Comparison of ENCODE assay signal across 8 cellular contexts in the genomic region with DNA sequence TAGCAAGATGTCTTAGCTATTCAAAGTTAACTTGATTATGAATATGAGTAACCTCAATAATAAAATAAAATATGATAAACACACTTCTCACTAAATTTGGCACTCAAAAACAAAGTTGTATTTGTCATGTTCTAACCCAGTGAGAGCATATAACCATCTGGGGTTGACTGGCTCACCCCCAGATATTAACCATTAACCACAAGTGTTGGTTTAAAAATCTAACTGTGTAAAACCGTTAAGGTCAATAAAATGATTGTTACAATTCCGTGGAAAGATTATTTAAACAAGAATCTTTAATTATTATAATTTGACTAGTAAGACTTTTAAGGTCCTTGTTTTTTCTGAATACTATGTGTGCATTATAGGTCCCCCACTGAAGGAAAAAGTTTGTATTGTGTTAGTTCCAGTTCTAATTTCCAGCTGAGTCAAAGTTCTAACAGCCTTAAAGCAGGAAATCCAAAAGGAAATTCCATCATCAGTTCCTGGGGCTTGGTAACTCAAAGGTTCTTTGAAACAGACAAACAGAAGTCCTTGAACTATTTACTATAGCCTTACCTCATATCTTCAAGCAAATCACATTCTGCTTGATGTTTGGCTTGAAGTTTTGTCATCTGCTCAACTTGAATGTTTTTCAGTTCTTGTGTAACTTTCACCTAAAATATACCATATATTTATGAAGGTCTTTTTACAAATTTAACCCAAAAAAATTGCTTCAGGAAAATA. TPM values are rescaled to one million over a fixed set of nuclear protein-coding genes. Genes with fewer than 3 reads are reported as not detected.
DNase-seq lines count a peak whose midpoint lies in the region; ATAC-seq and TF ChIP-seq lines count a peak whose summit lies in the region.

No MANE protein-coding gene starts in this region.

- intact Hi-C loops in sciatic nerve (cut with DNase I), result no loop called here

- H3K27me3 Mint-ChIP-seq in naive thymus-derived CD8-positive, alpha-beta T cell, result peaks cover 0 to 3% (median 0%) of the 10 kb centered on the region in 5 donors
- peaks cover 11% of the 10 kb centered on the region for H3K27me3 Mint-ChIP-seq in endodermal cell (ENCODE audit: insufficient read depth)

- peaks cover 26 to 77% (median 48%) of the 10 kb centered on the region in 4 donors for H3K4me1 Mint-ChIP-seq in naive thymus-derived CD8-positive, alpha-beta T cell
- H3K4me1 Mint-ChIP-seq in endodermal cell, result peaks cover 23% of the 10 kb centered on the region

- peaks cover 0 to 39% (median 2%) of the 10 kb centered on the region in 3 donors for H3K36me3 Mint-ChIP-seq in naive thymus-derived CD8-positive, alpha-beta T cell
- peaks cover 11% of the 10 kb centered on the region for H3K36me3 Mint-ChIP-seq in endodermal cell (ENCODE audit: low read depth)

- H3K9me3 ChIP-seq in HUES64 (ENCODE audit: insufficient read depth, low read depth, low read length) (no peaks in the 10 kb centered on the region), endodermal cell (ENCODE audit: control insufficient read depth, low read length) (no peaks in the 10 kb centered on the region)

- peak overlapping the region; percentile 15 for H3K4me3 ChIP-seq in AG10803 (ENCODE audit: low read length)
- H3K4me3 ChIP-seq in HUES64 (ENCODE audit: low read length), result peak overlapping the region; percentile 87; the same call in 1 of the 2 replicates
- H3K4me3 ChIP-seq in endodermal cell (ENCODE audit: low read length), result no peak overlapping the region

- DNase-seq in AG10803 (ENCODE audit: low read depth) (peak; percentile 18), caudate nucleus (lab: John Stamatoyannopoulos, UW) (no peak), sciatic nerve (ENCODE audit: low spot score) (no peak), endodermal cell (no peak)
- DNase-seq in naive thymus-derived CD8-positive, alpha-beta T cell, result no peak

- TF ChIP-seq CTCF in AG10803 (conservative IDR thresholded peaks at IDR 0.05; ENCODE audit: low read length) (no peak), endodermal cell (conservative IDR thresholded peaks at IDR 0.05) (no peak)

- peaks cover 15% of the 10 kb centered on the region for H3K27me3 ChIP-seq in HUES64 (ENCODE audit: insufficient read depth, low read length)
- H3K27me3 ChIP-seq in endodermal cell (ENCODE audit: control insufficient read depth, insufficient read depth, low read length, poor library complexity, severe bottlenecking), result peaks cover 9% of the 10 kb centered on the region

- H3K27ac Mint-ChIP-seq in naive thymus-derived CD8-positive, alpha-beta T cell, result peak overlapping the region in 6 of 10 donors; percentile 8 to 99 (median 80)
- H3K27ac Mint-ChIP-seq in endodermal cell, result no peak overlapping the region

- peaks cover 0 to 3% (median 0%) of the 10 kb centered on the region in 9 donors for H3K9me3 Mint-ChIP-seq in naive thymus-derived CD8-positive, alpha-beta T cell
- H3K9me3 Mint-ChIP-seq in endodermal cell, result no peaks in the 10 kb centered on the region

- POLR2A ChIA-PET in naive thymus-derived CD8-positive, alpha-beta T cell (lab: Charles Lee), result interaction anchor here (0.6 kb wide), 1 partner anchor 222 kb away, joined by 3 read pairs; no protein-coding TSS in a partner anchor

- H3K4me3 Mint-ChIP-seq in naive thymus-derived CD8-positive, alpha-beta T cell, result peak overlapping the region in 6 of 10 donors; percentile 92 to 99 (median 96)
- no peak overlapping the region for H3K4me3 Mint-ChIP-seq in endodermal cell

- H3K36me3 ChIP-seq in HUES64 (ENCODE audit: insufficient read depth, low read length), result no peaks in the 10 kb centered on the region
- H3K36me3 ChIP-seq in endodermal cell (ENCODE audit: control insufficient read depth, insufficient read depth, low read length), result peaks cover 8% of the 10 kb centered on the region

- no peak for ATAC-seq in naive thymus-derived CD8-positive, alpha-beta T cell
- ATAC-seq in sciatic nerve (no peak), HG03175 (IDR thresholded peaks at IDR 0.05; ENCODE audit: unreplicated experiment) (no peak), GM18867 (IDR thresholded peaks at IDR 0.05; ENCODE audit: unreplicated experiment) (no peak)

- no peak overlapping the region for H3K27ac ChIP-seq in HUES64 (ENCODE audit: low read depth, low read length)
- H3K27ac ChIP-seq in caudate nucleus (ENCODE audit: low read depth, low read length), result peak overlapping the region; percentile 24
- H3K27ac ChIP-seq in endodermal cell (ENCODE audit: low read depth, low read length), result no peak overlapping the region

- H3K9ac ChIP-seq in HUES64 (ENCODE audit: low read depth, low read length), result no peak overlapping the region
- H3K9ac ChIP-seq in endodermal cell (ENCODE audit: extremely low read depth, low read length, poor library complexity, severe bottlenecking), result no peak overlapping the region

- no CpG with 5 or more reads among the region's 2 CpGs for WGBS in HUES64
- WGBS in endodermal cell (ENCODE audit: insufficient coverage in 1 of 2, insufficient read length in 1 of 2), 2 experiments, result 80% methylated on average over 1 of the region's 2 CpGs; no CpG with 5 or more reads in 1 of the 2 experiments

- H3K4me1 ChIP-seq in HUES64 (ENCODE audit: insufficient read depth, low read length), result peaks cover 26% of the 10 kb centered on the region
- no peaks in the 10 kb centered on the region for H3K4me1 ChIP-seq in endodermal cell (ENCODE audit: control insufficient read depth, insufficient read depth, low read length)

RNA-seq across cellular contexts. Expression of a gene that starts 2.5 kb away (rescaled TPM):
- 7.5 TPM for polyA plus RNA-seq in HUES64 (2013, experiment 1 of 2)
- 10.5 TPM for polyA plus RNA-seq in HUES64 (2013, experiment 2 of 2)
- 10 to 100 TPM; 54.6 to 70.0 TPM for total RNA-seq in naive thymus-derived CD8-positive, alpha-beta T cell
- 10 to 100 TPM; 11.8 to 15.6 (median 14.7) TPM for polyA plus RNA-seq in naive thymus-derived CD8-positive, alpha-beta T cell
- total RNA-seq in sciatic nerve (64.7 TPM), endodermal cell (10 to 100 TPM; 14.0 to 17.6 TPM)
- polyA plus RNA-seq in endodermal cell (2013, experiment 1 of 2), result 18.0 TPM
- 19.5 TPM for polyA plus RNA-seq in endodermal cell (2013, experiment 2 of 2)
